8 cellular contexts compared by ENCODE assay signal in the genomic region with DNA sequence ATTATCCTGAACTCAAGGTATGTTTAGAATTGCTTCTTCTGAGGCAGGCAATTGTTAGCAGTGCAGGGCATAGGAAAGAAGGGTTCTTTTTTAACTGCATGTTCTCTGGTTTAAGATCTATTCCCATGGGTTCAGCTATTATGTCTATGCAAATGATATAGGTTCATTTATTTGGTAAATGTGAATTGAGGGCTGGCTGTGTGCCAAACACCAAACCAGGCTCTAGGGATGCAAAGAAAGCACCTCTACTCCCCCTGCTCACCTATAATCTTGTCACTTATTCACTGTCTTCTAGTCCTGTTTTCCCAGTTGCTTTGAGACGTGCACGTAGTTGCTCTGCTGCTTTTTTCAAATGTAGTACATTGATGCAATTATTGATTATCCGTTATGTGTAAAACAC. TPM values are rescaled to one million over a fixed set of nuclear protein-coding genes. Genes with fewer than 3 reads are reported as not detected.
DNase-seq lines count a peak whose midpoint lies in the region; ATAC-seq lines count a peak whose summit lies in the region.

No MANE protein-coding gene starts in this region.

- H3K9me3 ChIP-seq in BLaER1 treated with 17β-estradiol and CSF1 and Interleukin-3, amounts not matched to agents 10 nM and 100 nM (replicated peaks in 1 of 11) = peaks cover 12 to 30% (median 19%) of the 10 kb centered on the region in 11 experiments
- H3K9me3 ChIP-seq in ectodermal cell (ENCODE audit: control insufficient read depth, low read length) = no peaks in the 10 kb centered on the region
- no peaks in the 10 kb centered on the region for H3K9me3 ChIP-seq in neuron (ENCODE audit: low read length)

- H4K20me1 ChIP-seq in BLaER1 treated with 17β-estradiol and CSF1 and Interleukin-3, amounts not matched to agents 10 nM and 100 nM = no peaks in the 10 kb centered on the region

- H3K27ac ChIP-seq in BLaER1 treated with 17β-estradiol and CSF1 and Interleukin-3, amounts not matched to agents 10 nM and 100 nM = peak overlapping the region in 2 of 11 experiments; percentile 13 to 20; a peak in 3 of 22 replicates
- no peak overlapping the region for H3K27ac ChIP-seq in ectodermal cell (ENCODE audit: insufficient read depth, low read depth, low read length, poor library complexity, severe bottlenecking)

- no peaks in the 10 kb centered on the region; a peak in 2 of 22 replicates for H3K36me3 ChIP-seq in BLaER1 treated with 17β-estradiol and CSF1 and Interleukin-3, amounts not matched to agents 10 nM and 100 nM
- H3K36me3 ChIP-seq in ectodermal cell (ENCODE audit: control insufficient read depth, insufficient read depth, low read length) (no peaks in the 10 kb centered on the region), neuron (ENCODE audit: insufficient read depth, low read length) (no peaks in the 10 kb centered on the region)

- 55 to 58% methylated on average over 2 of the region's 3 CpGs for WGBS in ectodermal cell, 2 experiments

- H3K9ac ChIP-seq in BLaER1 treated with 17β-estradiol and CSF1 and Interleukin-3, amounts not matched to agents 10 nM and 100 nM = peak overlapping the region; percentile 42 to 82 (median 78); a peak in 20 of 22 replicates

- peaks cover 19 to 37% (median 26%) of the 10 kb centered on the region in 10 experiments for H3K4me1 ChIP-seq in BLaER1 treated with 17β-estradiol and CSF1 and Interleukin-3, amounts not matched to agents 10 nM and 100 nM
- no peaks in the 10 kb centered on the region for H3K4me1 ChIP-seq in ectodermal cell (ENCODE audit: control insufficient read depth, insufficient read depth, low read length)
- H3K4me1 ChIP-seq in neuron (ENCODE audit: insufficient read depth, low read length) = peaks cover 6% of the 10 kb centered on the region

- DNase-seq in NCI-H2107 treated with DMSO at 0.1 percent for 48 hours (lab: John Stamatoyannopoulos, UW; ENCODE audit: unreplicated experiment) = peak; percentile 70
- no peak for DNase-seq in NOMO-1 treated with DMSO at 0.1 percent for 48 hours (lab: John Stamatoyannopoulos, UW; ENCODE audit: unreplicated experiment)
- no peak for DNase-seq in medulla oblongata (ENCODE audit: extremely low spot score)
- no peak for DNase-seq in inferior parietal cortex (ENCODE audit: extremely low spot score)

- H2AFZ ChIP-seq in neuron (ENCODE audit: low read depth, low read length) = peak overlapping the region; percentile 94

- H3K4me2 ChIP-seq in BLaER1 treated with 17β-estradiol and CSF1 and Interleukin-3, amounts not matched to agents 10 nM and 100 nM = peak overlapping the region; percentile 69 to 95 (median 84)

- peak overlapping the region; percentile 65 to 82 (median 75) for H3K4me3 ChIP-seq in BLaER1 treated with 17β-estradiol and CSF1 and Interleukin-3, amounts not matched to agents 10 nM and 100 nM
- H3K4me3 ChIP-seq in ectodermal cell (ENCODE audit: insufficient read depth, low read depth, low read length) = peak overlapping the region; percentile 74
- peak overlapping the region; percentile 66 for H3K4me3 ChIP-seq in neuron (ENCODE audit: low read length)

- ATAC-seq in HG02571 (IDR thresholded peaks at IDR 0.05; ENCODE audit: unreplicated experiment) = no peak

- no peaks in the 10 kb centered on the region for H3K27me3 ChIP-seq in BLaER1 treated with 17β-estradiol and CSF1 and Interleukin-3, amounts not matched to agents 10 nM and 100 nM
- no peaks in the 10 kb centered on the region for H3K27me3 ChIP-seq in ectodermal cell (ENCODE audit: control insufficient read depth, insufficient read depth, low read length, poor library complexity, severe bottlenecking)
- H3K27me3 ChIP-seq in neuron (ENCODE audit: insufficient read depth, low read length) = no peaks in the 10 kb centered on the region

RNA-seq across cellular contexts. Expression of a gene that starts 0.7 kb away (rescaled TPM):
- 14.5 TPM for polyA plus RNA-seq in ectodermal cell (2013, experiment 1 of 4)
- polyA plus RNA-seq in ectodermal cell (2013, experiment 2 of 4) = 13.4 TPM
- 13.1 TPM for polyA plus RNA-seq in ectodermal cell (2013, experiment 3 of 4)
- 13.9 TPM for polyA plus RNA-seq in ectodermal cell (2013, experiment 4 of 4)
